Comparison of ENCODE assay signal across 11 cellular contexts in genomic region chr6:149122850-149123821, GRCh38.
"Had no signal": no experiment of that assay in that cellular context is flagged by ENCODE, and none has a peak within 500 bp of the region (broad histone marks: within the 10 kb centered on the region; RNA-seq: fewer than 3 reads in every experiment).

No MANE protein-coding gene starts in this region.

- ATAC-seq: esophagus mucosa, left ventricle myocardium superior, psoas muscle, sciatic nerve, upper lobe of right lung had no signal

- H3K4me3 ChIP-seq: breast epithelium, dorsolateral prefrontal cortex, psoas muscle, upper lobe of right lung had no signal

- DNase-seq: aorta; dorsolateral prefrontal cortex; hippocampal formation; left ventricle myocardium superior; mesenchymal stem cell; psoas muscle; stimulated activated naive CD4-positive, alpha-beta T cell treated with Interleukin-2 at 50 U/mL for 16 hours; upper lobe of right lung had no signal

- H3K9me3 ChIP-seq: breast epithelium, psoas muscle, upper lobe of right lung had no signal

- H3K4me1 ChIP-seq: breast epithelium, psoas muscle, upper lobe of right lung had no signal

- H3K27me3 ChIP-seq: breast epithelium, dorsolateral prefrontal cortex, upper lobe of right lung had no signal

- H3K36me3 ChIP-seq: breast epithelium, upper lobe of right lung had no signal

- H3K27ac ChIP-seq: breast epithelium, dorsolateral prefrontal cortex, psoas muscle, upper lobe of right lung had no signal
